In genomic region chr11:62554377-62554776, GRCh38 we compare ENCODE assay signal across 8 cellular contexts. TPM values are rescaled to one million over a fixed set of nuclear protein-coding genes. Genes with fewer than 3 reads are reported as not detected.
DNase-seq lines count a peak whose midpoint lies in the region; ATAC-seq and TF ChIP-seq lines count a peak whose summit lies in the region.

No MANE protein-coding gene starts in this region.

- peak; percentile 31 to 53 (median 36) for ATAC-seq in psoas muscle
- no peak for ATAC-seq in HG03196 (IDR thresholded peaks at IDR 0.05; ENCODE audit: unreplicated experiment)
- ATAC-seq in HG03342 (IDR thresholded peaks at IDR 0.05; ENCODE audit: unreplicated experiment): no peak

- H3K4me1 ChIP-seq in Peyer's patch: peaks cover 35 to 80% (median 65%) of the 10 kb centered on the region in 4 donors
- H3K4me1 ChIP-seq in psoas muscle: peaks cover 60% of the 10 kb centered on the region
- peaks cover 33% of the 10 kb centered on the region for H3K4me1 ChIP-seq in ovary (ENCODE audit: insufficient read depth)

- H3K36me3 ChIP-seq in Peyer's patch: peaks cover 0 to 11% (median 0%) of the 10 kb centered on the region in 3 donors
- peaks cover 3 to 19% of the 10 kb centered on the region in 2 donors for H3K36me3 ChIP-seq in psoas muscle (ENCODE audit: insufficient read depth in 1 of 2, low read depth in 1 of 2)
- no peaks in the 10 kb centered on the region for H3K36me3 ChIP-seq in ovary

- H3K9me3 ChIP-seq in Peyer's patch: no peaks in the 10 kb centered on the region
- no peaks in the 10 kb centered on the region for H3K9me3 ChIP-seq in psoas muscle
- no peaks in the 10 kb centered on the region for H3K9me3 ChIP-seq in ovary

- TF ChIP-seq POLR2A in Peyer's patch (IDR thresholded peaks at IDR 0.05) (no peak), ovary (IDR thresholded peaks at IDR 0.05) (no peak)

- H3K4me3 Mint-ChIP-seq in endothelial cell (ENCODE audit: unreplicated experiment): no peak overlapping the region

- no peak for TF ChIP-seq EP300 in ovary (IDR thresholded peaks at IDR 0.05)

- peaks cover 46% of the 10 kb centered on the region for H3K4me1 Mint-ChIP-seq in endothelial cell (ENCODE audit: unreplicated experiment)

- peak overlapping the region; percentile 74 to 99 (median 94) for H3K27ac ChIP-seq in Peyer's patch
- peak overlapping the region; percentile 99 for H3K27ac ChIP-seq in psoas muscle
- H3K27ac ChIP-seq in ovary: peak overlapping the region in 1 of 2 donors; percentile 81

- H3K27ac Mint-ChIP-seq in endothelial cell (ENCODE audit: unreplicated experiment): peak overlapping the region; percentile 81

- 30 to 41% (median 31%) methylated on average over 2 of the region's 2 CpGs for WGBS in psoas muscle, 3 donors
- WGBS in ovary, 3 donors: 82 to 95% (median 83%) methylated on average over 2 of the region's 2 CpGs

- H3K27me3 Mint-ChIP-seq in endothelial cell (ENCODE audit: unreplicated experiment): peaks cover 22% of the 10 kb centered on the region

- no peak overlapping the region for H3K4me3 ChIP-seq in Peyer's patch
- peak overlapping the region; percentile 41 for H3K4me3 ChIP-seq in psoas muscle
- no peak overlapping the region for H3K4me3 ChIP-seq in ovary

- H3K27me3 ChIP-seq in Peyer's patch: no peaks in the 10 kb centered on the region
- H3K27me3 ChIP-seq in psoas muscle (ENCODE audit: insufficient read depth in 3 of 3, low read length in 2 of 3): no peaks in the 10 kb centered on the region
- no peaks in the 10 kb centered on the region for H3K27me3 ChIP-seq in ovary

- peaks cover 7% of the 10 kb centered on the region for H3K36me3 Mint-ChIP-seq in endothelial cell (ENCODE audit: low read depth, unreplicated experiment)

- TF ChIP-seq CTCF in Peyer's patch (IDR thresholded peaks at IDR 0.05): no peak
- TF ChIP-seq CTCF in endothelial cell (IDR thresholded peaks at IDR 0.05; ENCODE audit: unreplicated experiment): no peak
- no peak for TF ChIP-seq CTCF in psoas muscle (IDR thresholded peaks at IDR 0.05)
- no peak for TF ChIP-seq CTCF in ovary (IDR thresholded peaks at IDR 0.05)

- intact Hi-C loops in psoas muscle (cut with DNase I) (no loop called here), ovary (cut with DNase I) (loop anchor here in 1 of 4 donors (10.0 kb wide), 1 partner anchor 1060 kb away; the partner anchor contains the start of gene PLAAT3)

- DNase-seq in DMS 273 (lab: John Stamatoyannopoulos, UW; ENCODE audit: unreplicated experiment) (peak; percentile 71), Peyer's patch (no peak), endothelial cell (ENCODE audit: low spot score) (no peak), psoas muscle (peak; percentile 70 to 83), ovary (no peak), SW 1271 (lab: John Stamatoyannopoulos, UW) (no peak)

- no peaks in the 10 kb centered on the region for H3K9me3 Mint-ChIP-seq in endothelial cell (ENCODE audit: unreplicated experiment)

RNA-seq across cellular contexts. Expression of gene AHNAK, which starts 7.8 kb away (rescaled TPM):
- 1,000 to 10,000 TPM in 1 of 4 donors, 100 to 1,000 TPM in 3; 571 to 1,016 (median 697) TPM for total RNA-seq in Peyer's patch
- total RNA-seq in endothelial cell (ENCODE audit: unreplicated experiment): 136 TPM
- 100 to 1,000 TPM; 376 to 679 (median 425) TPM for total RNA-seq in psoas muscle
- polyA plus RNA-seq in psoas muscle: 100 to 1,000 TPM in 2 of 3 donors, 10 to 100 TPM in 1; 93.5 to 227 (median 206) TPM
- total RNA-seq in ovary: 100 to 1,000 TPM; 353 to 699 (median 607) TPM
- polyA plus RNA-seq in ovary: 100 to 1,000 TPM; 114 to 376 TPM

RNA-seq across cellular contexts. Expression of gene EEF1G, which starts 19.3 kb away (rescaled TPM):
- 1,000 to 10,000 TPM in 1 of 4 donors, 100 to 1,000 TPM in 3; 781 to 1,253 (median 958) TPM for total RNA-seq in Peyer's patch
- 1,951 TPM for total RNA-seq in endothelial cell (ENCODE audit: unreplicated experiment)
- total RNA-seq in psoas muscle: 1,000 to 10,000 TPM; 1,137 to 1,954 (median 1,509) TPM
- 1,000 to 10,000 TPM; 1,687 to 2,356 (median 2,243) TPM for polyA plus RNA-seq in psoas muscle
- 1,000 to 10,000 TPM; 2,147 to 3,018 (median 2,446) TPM for total RNA-seq in ovary
- polyA plus RNA-seq in ovary: 1,000 to 10,000 TPM; 2,476 to 3,023 TPM

RNA-seq across cellular contexts. Expression of gene TUT1, which starts 36.9 kb away (rescaled TPM):
- total RNA-seq in Peyer's patch (10 to 100 TPM in 3 of 4 donors, 1 to 10 TPM in 1; 5.0 to 29.4 (median 17.5) TPM), endothelial cell (ENCODE audit: unreplicated experiment) (21.2 TPM), psoas muscle (10 to 100 TPM; 14.3 to 23.7 (median 19.6) TPM), ovary (10 to 100 TPM in 5 of 7 donors, 1 to 10 TPM in 2; 6.9 to 27.3 (median 21.1) TPM)
- polyA plus RNA-seq in psoas muscle (10 to 100 TPM; 12.1 to 15.5 (median 12.7) TPM), ovary (10 to 100 TPM in 1 of 2 donors, 1 to 10 TPM in 1; 5.9 to 18.3 TPM)

RNA-seq across cellular contexts. Expression of gene MTA2, which starts 47.3 kb away (rescaled TPM):
- total RNA-seq in Peyer's patch (10 to 100 TPM; 47.9 to 74.7 (median 58.9) TPM), endothelial cell (ENCODE audit: unreplicated experiment) (157 TPM), psoas muscle (10 to 100 TPM; 20.0 to 32.5 (median 28.6) TPM), ovary (100 to 1,000 TPM in 3 of 7 donors, 10 to 100 TPM in 4; 41.5 to 130 (median 89.8) TPM)
- polyA plus RNA-seq in psoas muscle (10 to 100 TPM; 18.4 to 27.1 (median 26.9) TPM), ovary (10 to 100 TPM; 54.2 to 90.4 TPM)

RNA-seq across cellular contexts. Expression of gene EML3, which starts 58.2 kb away (rescaled TPM):
- total RNA-seq in Peyer's patch: 100 to 1,000 TPM in 1 of 4 donors, 10 to 100 TPM in 3; 41.3 to 128 (median 59.8) TPM
- total RNA-seq in endothelial cell (ENCODE audit: unreplicated experiment): 98.6 TPM
- 10 to 100 TPM; 14.1 to 19.5 (median 16.9) TPM for total RNA-seq in psoas muscle
- polyA plus RNA-seq in psoas muscle: 10 to 100 TPM in 2 of 3 donors, 1 to 10 TPM in 1; 7.4 to 11.3 (median 11.1) TPM
- 100 to 1,000 TPM in 3 of 7 donors, 10 to 100 TPM in 4; 38.1 to 138 (median 96.0) TPM for total RNA-seq in ovary
- polyA plus RNA-seq in ovary: 10 to 100 TPM; 29.9 to 59.1 TPM

Comparison
In these comparisons a context has a peak if more than half of its experiments do, and no peak if none do; other contexts are left out.
1. DNase-seq: peak in DMS 273 (single experiment) and psoas muscle (2 of 2); none in Peyer's patch (0 of 3), endothelial cell (single experiment), ovary (0 of 5) and SW 1271 (0 of 2).
2. ATAC-seq: peak in psoas muscle (4 of 4); none in HG03196 (single experiment) and HG03342 (single experiment).